1 cellular context compared by ENCODE assay signal in genomic region chr12:12486661-12487240, GRCh38.
A peak's percentile ranks its signal among the peaks of the same experiment; 100 is the strongest.
TF ChIP-seq lines count a peak whose summit lies in the region.

No MANE protein-coding gene starts in this region.

TF ChIP-seq in HepG2, 621 proteins besides CTCF, POLR2A, EP300 and RAD21 (continued from another document and continues in another):
- peak; percentile 58 to 59 for TF ChIP-seq MAFK (conservative IDR thresholded peaks at IDR 0.05 in 1 of 2, IDR thresholded peaks at IDR 0.05 in 1 of 2; ENCODE audit: low read length in 2 of 2)
- no peak for TF ChIP-seq MAFG (CRISPR knock-in tag; IDR thresholded peaks at IDR 0.05)
- TF ChIP-seq THYN1 (CRISPR knock-in tag; IDR thresholded peaks at IDR 0.05; ENCODE audit: borderline replicate concordance, low read depth), result no peak
- TF ChIP-seq ZMYM4 (CRISPR knock-in tag; IDR thresholded peaks at IDR 0.05), result peak; percentile 34
- no peak for TF ChIP-seq SMAD9 (CRISPR knock-in tag; IDR thresholded peaks at IDR 0.05)
- no peak for TF ChIP-seq ZBTB1 (CRISPR knock-in tag; IDR thresholded peaks at IDR 0.05; ENCODE audit: borderline replicate concordance)
- TF ChIP-seq MXD3 (CRISPR knock-in tag; IDR thresholded peaks at IDR 0.05), result no peak
- TF ChIP-seq ZNF572 (CRISPR knock-in tag; IDR thresholded peaks at IDR 0.05), result no peak
- no peak for TF ChIP-seq STAT5B (CRISPR knock-in tag; IDR thresholded peaks at IDR 0.05)
- TF ChIP-seq HDAC2 (CRISPR knock-in tag; IDR thresholded peaks at IDR 0.05), result no peak
- TF ChIP-seq HOXA5 (CRISPR knock-in tag; IDR thresholded peaks at IDR 0.05), result no peak
- no peak for TF ChIP-seq ZNF570 (CRISPR knock-in tag; IDR thresholded peaks at IDR 0.05; ENCODE audit: borderline replicate concordance)
- no peak for TF ChIP-seq MATR3 (CRISPR knock-in tag; IDR thresholded peaks at IDR 0.05)
- peak; percentile 52; the same call in 1 of the 2 replicates for TF ChIP-seq RXRB (CRISPR knock-in tag; IDR thresholded peaks at IDR 0.05; ENCODE audit: borderline replicate concordance)
- TF ChIP-seq MED1 (CRISPR knock-in tag; IDR thresholded peaks at IDR 0.05), result peak; percentile 58
- no peak for TF ChIP-seq ZNF318 (CRISPR knock-in tag; IDR thresholded peaks at IDR 0.05)
- no peak for TF ChIP-seq SSRP1 (CRISPR knock-in tag; IDR thresholded peaks at IDR 0.05)
- TF ChIP-seq ZNF3 (CRISPR knock-in tag; IDR thresholded peaks at IDR 0.05), result no peak
- TF ChIP-seq SMC3 (IDR thresholded peaks at IDR 0.05; ENCODE audit: low read length), result no peak
- TF ChIP-seq BORCS8-MEF2B (CRISPR knock-in tag; IDR thresholded peaks at IDR 0.05), result no peak
- no peak for TF ChIP-seq BCL3 (CRISPR knock-in tag; IDR thresholded peaks at IDR 0.05)
- TF ChIP-seq HMGA1 (CRISPR knock-in tag; conservative IDR thresholded peaks at IDR 0.05), result no peak
- TF ChIP-seq ZNF382 (CRISPR knock-in tag; IDR thresholded peaks at IDR 0.05; ENCODE audit: borderline replicate concordance), result no peak
- TF ChIP-seq MTA3 (CRISPR knock-in tag; IDR thresholded peaks at IDR 0.05), result no peak
- TF ChIP-seq ZNF770 (CRISPR knock-in tag; IDR thresholded peaks at IDR 0.05), result no peak
- no peak for TF ChIP-seq ARNT2 (CRISPR knock-in tag; IDR thresholded peaks at IDR 0.05; ENCODE audit: low read depth)
- peak; percentile 15; the same call in 1 of the 2 replicates for TF ChIP-seq ATF3 (CRISPR knock-in tag; IDR thresholded peaks at IDR 0.05)
- TF ChIP-seq ZEB1 (IDR thresholded peaks at IDR 0.05; ENCODE audit: insufficient replicate concordance, low read depth), result no peak
- no peak for TF ChIP-seq NFE2 (CRISPR knock-in tag; IDR thresholded peaks at IDR 0.05)
- TF ChIP-seq RERE (CRISPR knock-in tag; IDR thresholded peaks at IDR 0.05; ENCODE audit: low read depth), result no peak
- no peak for TF ChIP-seq ZNF615 (CRISPR knock-in tag; IDR thresholded peaks at IDR 0.05; ENCODE audit: borderline replicate concordance)
- TF ChIP-seq ZNF850 (CRISPR knock-in tag; conservative IDR thresholded peaks at IDR 0.05), result no peak
- TF ChIP-seq, protein P1, sequence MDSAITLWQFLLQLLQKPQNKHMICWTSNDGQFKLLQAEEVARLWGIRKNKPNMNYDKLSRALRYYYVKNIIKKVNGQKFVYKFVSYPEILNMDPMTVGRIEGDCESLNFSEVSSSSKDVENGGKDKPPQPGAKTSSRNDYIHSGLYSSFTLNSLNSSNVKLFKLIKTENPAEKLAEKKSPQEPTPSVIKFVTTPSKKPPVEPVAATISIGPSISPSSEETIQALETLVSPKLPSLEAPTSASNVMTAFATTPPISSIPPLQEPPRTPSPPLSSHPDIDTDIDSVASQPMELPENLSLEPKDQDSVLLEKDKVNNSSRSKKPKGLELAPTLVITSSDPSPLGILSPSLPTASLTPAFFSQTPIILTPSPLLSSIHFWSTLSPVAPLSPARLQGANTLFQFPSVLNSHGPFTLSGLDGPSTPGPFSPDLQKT (CRISPR knock-in tag; IDR thresholded peaks at IDR 0.05; ENCODE audit: borderline replicate concordance), result no peak
- no peak for TF ChIP-seq AHR (CRISPR knock-in tag; IDR thresholded peaks at IDR 0.05)
- no peak for TF ChIP-seq ZNF484 (CRISPR knock-in tag; IDR thresholded peaks at IDR 0.05; ENCODE audit: borderline replicate concordance, low read depth)
- no peak for TF ChIP-seq ZNF547 (CRISPR knock-in tag; IDR thresholded peaks at IDR 0.05)
- TF ChIP-seq MYC (CRISPR knock-in tag; IDR thresholded peaks at IDR 0.05; ENCODE audit: borderline replicate concordance), result no peak
- TF ChIP-seq ZSCAN21 (CRISPR knock-in tag; IDR thresholded peaks at IDR 0.05; ENCODE audit: borderline replicate concordance), result no peak
- no peak for TF ChIP-seq PCBP2 (optimal IDR thresholded peaks at IDR 0.05; ENCODE audit: low read depth, low read length, poor library complexity, severe bottlenecking)
- TF ChIP-seq, protein P2, sequence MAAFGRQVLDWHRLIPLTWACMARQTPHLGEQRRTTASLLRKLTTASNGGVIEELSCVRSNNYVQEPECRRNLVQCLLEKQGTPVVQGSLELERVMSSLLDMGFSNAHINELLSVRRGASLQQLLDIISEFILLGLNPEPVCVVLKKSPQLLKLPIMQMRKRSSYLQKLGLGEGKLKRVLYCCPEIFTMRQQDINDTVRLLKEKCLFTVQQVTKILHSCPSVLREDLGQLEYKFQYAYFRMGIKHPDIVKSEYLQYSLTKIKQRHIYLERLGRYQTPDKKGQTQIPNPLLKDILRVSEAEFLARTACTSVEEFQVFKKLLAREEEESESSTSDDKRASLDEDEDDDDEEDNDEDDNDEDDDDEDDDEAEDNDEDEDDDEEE (CRISPR knock-in tag; IDR thresholded peaks at IDR 0.05), result no peak
- peak; percentile 64; the same call in 1 of the 2 replicates for TF ChIP-seq MIXL1 (CRISPR knock-in tag; IDR thresholded peaks at IDR 0.05)
- TF ChIP-seq MTF2 (CRISPR knock-in tag; IDR thresholded peaks at IDR 0.05; ENCODE audit: borderline replicate concordance), result no peak
- TF ChIP-seq FIP1L1 (IDR thresholded peaks at IDR 0.05; ENCODE audit: borderline replicate concordance, insufficient read depth, low read depth, low read length), result no peak
- no peak for TF ChIP-seq ZC3H4 (CRISPR knock-in tag; IDR thresholded peaks at IDR 0.05; ENCODE audit: borderline replicate concordance)
- no peak for TF ChIP-seq ELF3 (CRISPR knock-in tag; IDR thresholded peaks at IDR 0.05)
- TF ChIP-seq, protein P3, sequence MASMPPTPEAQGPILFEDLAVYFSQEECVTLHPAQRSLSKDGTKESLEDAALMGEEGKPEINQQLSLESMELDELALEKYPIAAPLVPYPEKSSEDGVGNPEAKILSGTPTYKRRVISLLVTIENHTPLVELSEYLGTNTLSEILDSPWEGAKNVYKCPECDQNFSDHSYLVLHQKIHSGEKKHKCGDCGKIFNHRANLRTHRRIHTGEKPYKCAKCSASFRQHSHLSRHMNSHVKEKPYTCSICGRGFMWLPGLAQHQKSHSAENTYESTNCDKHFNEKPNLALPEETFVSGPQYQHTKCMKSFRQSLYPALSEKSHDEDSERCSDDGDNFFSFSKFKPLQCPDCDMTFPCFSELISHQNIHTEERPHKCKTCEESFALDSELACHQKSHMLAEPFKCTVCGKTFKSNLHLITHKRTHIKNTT (CRISPR knock-in tag; IDR thresholded peaks at IDR 0.05), result no peak
